8 cellular contexts compared by ENCODE assay signal in genomic region chr1:1019122-1019999, GRCh38. TPM values are rescaled to one million over a fixed set of nuclear protein-coding genes. Genes with fewer than 3 reads are reported as not detected.
DNase-seq lines count a peak whose midpoint lies in the region; ATAC-seq and TF ChIP-seq lines count a peak whose summit lies in the region.

No MANE protein-coding gene starts in this region.

- TF ChIP-seq EP300 in neural cell (conservative IDR thresholded peaks at IDR 0.05; ENCODE audit: poor library complexity, severe bottlenecking), result no peak

- H4K20me1 ChIP-seq in fibroblast of lung (ENCODE audit: control insufficient read depth, extremely low read depth, insufficient read depth, low read length) (no peaks in the 10 kb centered on the region), neural cell (ENCODE audit: insufficient read depth) (no peaks in the 10 kb centered on the region)

- H3K4me3 Mint-ChIP-seq in CD8-positive, alpha-beta T cell, result peak overlapping the region; percentile 77
- peak overlapping the region; percentile 43 to 64 for H3K4me3 Mint-ChIP-seq in activated T-cell treated with anti-CD3 and anti-CD28 coated beads, Interleukin-2, amount 50 U/mL, for 72 hours
- H3K4me3 Mint-ChIP-seq in stimulated activated naive CD8-positive, alpha-beta T cell treated with anti-CD3 and anti-CD28 coated beads, Interleukin-15, amount 100 ng/mL, for 72 hours, result peak overlapping the region; percentile 57 to 64

- H3K4me3 ChIP-seq in CD8-positive, alpha-beta T cell (ENCODE audit: low read depth, low read length), result peak overlapping the region; percentile 39
- H3K4me3 ChIP-seq in fibroblast of lung (replicated peaks in 1 of 4; ENCODE audit: control extremely low read depth in 1 of 4, insufficient read depth in 1 of 4, low read depth in 3 of 4, low read length in 4 of 4) (peak overlapping the region in 3 of 4 experiments; percentile 17 to 49 (median 28)), neural cell (ENCODE audit: low read length) (peak overlapping the region; percentile 50)

- peaks cover 13% of the 10 kb centered on the region for H3K4me1 ChIP-seq in CD8-positive, alpha-beta T cell (ENCODE audit: insufficient read depth, low read length)
- H3K4me1 ChIP-seq in fibroblast of lung (ENCODE audit: control insufficient read depth, extremely low read depth, insufficient read depth, low read length), result peaks cover 5% of the 10 kb centered on the region

- H3K36me3 Mint-ChIP-seq in CD8-positive, alpha-beta T cell, result no peaks in the 10 kb centered on the region
- H3K36me3 Mint-ChIP-seq in activated T-cell treated with anti-CD3 and anti-CD28 coated beads, Interleukin-2, amount 50 U/mL, for 72 hours (ENCODE audit: insufficient read depth in 2 of 2), result peaks cover 0 to 3% of the 10 kb centered on the region in 2 donors

- H3K9ac ChIP-seq in fibroblast of lung (ENCODE audit: insufficient read depth, low read length) (peak overlapping the region; percentile 53), neural cell (ENCODE audit: low read length) (peak overlapping the region; percentile 63)

- peaks cover 21% of the 10 kb centered on the region for H3K4me1 Mint-ChIP-seq in CD8-positive, alpha-beta T cell (ENCODE audit: low read depth)
- peaks cover 18% of the 10 kb centered on the region for H3K4me1 Mint-ChIP-seq in activated T-cell treated with anti-CD3 and anti-CD28 coated beads, Interleukin-2, amount 50 U/mL, for 72 hours (ENCODE audit: low read depth)
- H3K4me1 Mint-ChIP-seq in stimulated activated naive CD8-positive, alpha-beta T cell treated with anti-CD3 and anti-CD28 coated beads, Interleukin-15, amount 100 ng/mL, for 72 hours, result peaks cover 44% of the 10 kb centered on the region

- H3K27ac Mint-ChIP-seq in CD8-positive, alpha-beta T cell, result peak overlapping the region; percentile 32
- H3K27ac Mint-ChIP-seq in activated T-cell treated with anti-CD3 and anti-CD28 coated beads, Interleukin-2, amount 50 U/mL, for 72 hours, result no peak overlapping the region
- peak overlapping the region in 1 of 2 donors; percentile 19 for H3K27ac Mint-ChIP-seq in stimulated activated naive CD8-positive, alpha-beta T cell treated with anti-CD3 and anti-CD28 coated beads, Interleukin-15, amount 100 ng/mL, for 72 hours

- no peaks in the 10 kb centered on the region for H3K9me3 ChIP-seq in CD8-positive, alpha-beta T cell (ENCODE audit: low read length)
- H3K9me3 ChIP-seq in fibroblast of lung (ENCODE audit: control insufficient read depth, insufficient read depth, low read depth, low read length), result no peaks in the 10 kb centered on the region
- H3K9me3 ChIP-seq in neural cell (ENCODE audit: low read length), result no peaks in the 10 kb centered on the region

- H3K27me3 Mint-ChIP-seq in CD8-positive, alpha-beta T cell (ENCODE audit: low read depth), result no peaks in the 10 kb centered on the region
- H3K27me3 Mint-ChIP-seq in activated T-cell treated with anti-CD3 and anti-CD28 coated beads, Interleukin-2, amount 50 U/mL, for 72 hours (ENCODE audit: low read depth), result peaks cover 7% of the 10 kb centered on the region
- H3K27me3 Mint-ChIP-seq in stimulated activated naive CD8-positive, alpha-beta T cell treated with anti-CD3 and anti-CD28 coated beads, Interleukin-15, amount 100 ng/mL, for 72 hours, result peaks cover 15% of the 10 kb centered on the region

- peak overlapping the region; percentile 71 for H3K4me2 ChIP-seq in fibroblast of lung (ENCODE audit: extremely low read depth, insufficient read depth, low read length)
- no peak overlapping the region for H3K4me2 ChIP-seq in neural cell (ENCODE audit: low read length)

- peak; percentile 62 to 88 (median 78) for DNase-seq in CD8-positive, alpha-beta T cell
- DNase-seq in OCI-M1 (lab: John Stamatoyannopoulos, UW), result peak; percentile 92
- DNase-seq in activated T-cell treated with anti-CD3 and anti-CD28 coated beads, Interleukin-2, amount 50 U/mL, for 72 hours, result peak; percentile 83 to 87
- peak; percentile 73 to 81 for DNase-seq in fibroblast of lung (ENCODE audit: low read depth in 2 of 2)
- peak; percentile 81 to 87 for DNase-seq in stimulated activated naive CD8-positive, alpha-beta T cell treated with anti-CD3 and anti-CD28 coated beads, Interleukin-15, amount 100 ng/mL, for 72 hours

- TF ChIP-seq CTCF in CD8-positive, alpha-beta T cell (IDR thresholded peaks at IDR 0.05), result no peak
- peak in 1 of 2 donors; percentile 27 for TF ChIP-seq CTCF in fibroblast of lung (conservative IDR thresholded peaks at IDR 0.05 in 1 of 2, IDR thresholded peaks at IDR 0.05 in 1 of 2; ENCODE audit: low read depth in 1 of 2, low read length in 2 of 2)
- TF ChIP-seq CTCF in neural cell (IDR thresholded peaks at IDR 0.05; ENCODE audit: poor library complexity, severe bottlenecking), result peak; percentile 68

- H3K79me2 ChIP-seq in fibroblast of lung (ENCODE audit: control insufficient read depth, insufficient read depth, low read length), result no peaks in the 10 kb centered on the region
- peaks cover 4% of the 10 kb centered on the region for H3K79me2 ChIP-seq in neural cell (replicated peaks; ENCODE audit: insufficient read depth, low read length)

- intact Hi-C loops in CD8-positive, alpha-beta T cell (cut with DNase I, micrococcal nuclease), result loop anchor here (1.0 to 2.0 kb wide), 4 partner anchors 19 to 97 kb away; partner anchors contain the start of genes HES4 (in 2 of the 2) and C1orf159 (in 1 of the 2)

- CTCF ChIA-PET in CD8-positive, alpha-beta T cell (lab: Charles Lee), result interaction anchor here (0.8 to 2.7 kb wide), 4 partner anchors 13 to 88 kb away, joined by 3 to 12 read pairs (median 3); no protein-coding TSS in a partner anchor

- no peaks in the 10 kb centered on the region for H3K9me2 ChIP-seq in neural cell (ENCODE audit: insufficient read depth, low read length)

- peak; percentile 85 for ATAC-seq in CD8-positive, alpha-beta T cell
- ATAC-seq in GM19324 (IDR thresholded peaks at IDR 0.05; ENCODE audit: low FRiP score, unreplicated experiment) (peak; percentile 77), HG03442 (IDR thresholded peaks at IDR 0.05; ENCODE audit: unreplicated experiment) (peak; percentile 64)
- peak; percentile 82 for ATAC-seq in activated T-cell treated with anti-CD3 and anti-CD28 coated beads, Interleukin-2, amount 50 U/mL, for 72 hours (replicated peaks in 1 of 2)
- ATAC-seq in stimulated activated naive CD8-positive, alpha-beta T cell treated with anti-CD3 and anti-CD28 coated beads, Interleukin-15, amount 100 ng/mL, for 72 hours, result peak; percentile 73

- no peaks in the 10 kb centered on the region for H3F3A ChIP-seq in neural cell (ENCODE audit: insufficient read depth, low read length, poor library complexity, severe bottlenecking)

- H3K9me3 Mint-ChIP-seq in CD8-positive, alpha-beta T cell, result no peaks in the 10 kb centered on the region
- no peaks in the 10 kb centered on the region for H3K9me3 Mint-ChIP-seq in activated T-cell treated with anti-CD3 and anti-CD28 coated beads, Interleukin-2, amount 50 U/mL, for 72 hours
- no peaks in the 10 kb centered on the region for H3K9me3 Mint-ChIP-seq in stimulated activated naive CD8-positive, alpha-beta T cell treated with anti-CD3 and anti-CD28 coated beads, Interleukin-15, amount 100 ng/mL, for 72 hours

- peak overlapping the region; percentile 53 for H2AFZ ChIP-seq in fibroblast of lung (ENCODE audit: low read length)
- no peak overlapping the region for H2AFZ ChIP-seq in neural cell (ENCODE audit: low read depth, low read length)

- no peaks in the 10 kb centered on the region for H3K36me3 ChIP-seq in CD8-positive, alpha-beta T cell (ENCODE audit: insufficient read depth, low read length)
- H3K36me3 ChIP-seq in fibroblast of lung (ENCODE audit: control insufficient read depth, insufficient read depth, low read length) (peaks cover 9% of the 10 kb centered on the region), neural cell (ENCODE audit: insufficient read depth, low read length) (no peaks in the 10 kb centered on the region)

- H3K27ac ChIP-seq in CD8-positive, alpha-beta T cell (ENCODE audit: low read depth, low read length), result no peak overlapping the region
- H3K27ac ChIP-seq in fibroblast of lung (ENCODE audit: insufficient read depth, low read length) (no peak overlapping the region), neural cell (ENCODE audit: low read length) (no peak overlapping the region)

- no peaks in the 10 kb centered on the region for H3K27me3 ChIP-seq in CD8-positive, alpha-beta T cell (ENCODE audit: insufficient read depth, low read length)
- no peaks in the 10 kb centered on the region for H3K27me3 ChIP-seq in fibroblast of lung (ENCODE audit: control insufficient read depth, insufficient read depth, low read length)
- no peaks in the 10 kb centered on the region for H3K27me3 ChIP-seq in neural cell (ENCODE audit: insufficient read depth, low read depth, low read length)

- no peak for TF ChIP-seq RAD21 in neural cell (conservative IDR thresholded peaks at IDR 0.05)

- POLR2A ChIA-PET in CD8-positive, alpha-beta T cell (lab: Charles Lee), result interaction anchor here (0.8 kb wide), 1 partner anchor 380 kb away, joined by 3 read pairs; the partner anchor contains the start of gene CCNL2

RNA-seq across cellular contexts. Expression of gene AGRN, which starts 0.6 kb away (rescaled TPM):
- 10 to 100 TPM; 12.1 to 14.0 TPM for total RNA-seq in CD8-positive, alpha-beta T cell
- total RNA-seq in activated T-cell treated with anti-CD3 and anti-CD28 coated beads, Interleukin-2, amount 50 U/mL, for 72 hours, result 100 to 1,000 TPM in 1 of 2 donors, 10 to 100 TPM in 1; 69.0 to 112 TPM
- total RNA-seq in fibroblast of lung, result 38.3 and 50.9 TPM in 2 replicates
- 15.6 and 20.7 TPM in 2 replicates for polyA plus RNA-seq in fibroblast of lung
- polyA plus RNA-seq in fibroblast of lung (2012), result 43.3 and 61.1 TPM in 2 replicates
- 28.0 and 70.5 TPM in 2 replicates for polyA minus RNA-seq in fibroblast of lung (ENCODE audit: low replicate concordance)
- polyA plus RNA-seq in neural cell, result 104 and 106 TPM in 2 replicates
- 131 and 169 TPM in 2 replicates for polyA minus RNA-seq in neural cell

RNA-seq across cellular contexts. Expression of gene ISG15, which starts 6.1 kb away (rescaled TPM):
- 10 to 100 TPM; 56.4 to 58.4 TPM for total RNA-seq in CD8-positive, alpha-beta T cell
- 100 to 1,000 TPM in 1 of 2 donors, 10 to 100 TPM in 1; 81.0 to 197 TPM for total RNA-seq in activated T-cell treated with anti-CD3 and anti-CD28 coated beads, Interleukin-2, amount 50 U/mL, for 72 hours
- 74.7 and 93.3 TPM in 2 replicates for total RNA-seq in fibroblast of lung
- polyA plus RNA-seq in fibroblast of lung, result 18.4 and 24.2 TPM in 2 replicates
- 62.6 and 69.5 TPM in 2 replicates for polyA plus RNA-seq in fibroblast of lung (2012)
- 12.9 and 31.1 TPM in 2 replicates for polyA minus RNA-seq in fibroblast of lung (ENCODE audit: low replicate concordance)
- 3.0 and 8.0 TPM in 2 replicates for polyA plus RNA-seq in neural cell
- 1.9 and 4.9 TPM in 2 replicates for polyA minus RNA-seq in neural cell

RNA-seq across cellular contexts. Expression of gene HES4, which starts 19.5 kb away (rescaled TPM):
- total RNA-seq in CD8-positive, alpha-beta T cell, result 10 to 100 TPM; 26.0 to 30.9 TPM
- total RNA-seq in activated T-cell treated with anti-CD3 and anti-CD28 coated beads, Interleukin-2, amount 50 U/mL, for 72 hours, result 1 to 10 TPM; 7.8 to 9.9 TPM
- total RNA-seq in fibroblast of lung, result 1.5 and 2.0 TPM in 2 replicates
- polyA plus RNA-seq in fibroblast of lung, result 0.10 and 0.49 TPM in 2 replicates
- polyA plus RNA-seq in fibroblast of lung (2012), result 0.20 and 0.99 TPM in 2 replicates
- polyA minus RNA-seq in fibroblast of lung (ENCODE audit: low replicate concordance), result 0.39 TPM in 1 of 2 replicates, not detected in the other
- polyA plus RNA-seq in neural cell, result 196 and 204 TPM in 2 replicates
- 24.3 and 24.4 TPM in 2 replicates for polyA minus RNA-seq in neural cell

RNA-seq across cellular contexts. Expression of gene PERM1, which starts 37.5 kb away (rescaled TPM):
- under 1 TPM in 1 of 2 experiments, not detected in 1; 0.08 TPM for total RNA-seq in CD8-positive, alpha-beta T cell
- total RNA-seq in activated T-cell treated with anti-CD3 and anti-CD28 coated beads, Interleukin-2, amount 50 U/mL, for 72 hours, result not detected
- total RNA-seq in fibroblast of lung, result 0.17 TPM in 1 of 2 replicates, not detected in the other
- 0.03 TPM in 1 of 2 replicates, not detected in the other for polyA plus RNA-seq in fibroblast of lung
- 0.48 and 0.58 TPM in 2 replicates for polyA plus RNA-seq in fibroblast of lung (2012)
- not detected in 2 replicates for polyA minus RNA-seq in fibroblast of lung (ENCODE audit: low replicate concordance)
- polyA plus RNA-seq in neural cell, result not detected in 2 replicates
- polyA minus RNA-seq in neural cell, result not detected in 2 replicates

RNA-seq across cellular contexts. Expression of gene PLEKHN1, which starts 53.1 kb away (rescaled TPM):
- under 1 TPM; 0.56 to 0.60 TPM for total RNA-seq in CD8-positive, alpha-beta T cell
- 1 to 10 TPM; 1.9 to 2.3 TPM for total RNA-seq in activated T-cell treated with anti-CD3 and anti-CD28 coated beads, Interleukin-2, amount 50 U/mL, for 72 hours
- total RNA-seq in fibroblast of lung, result under 0.01 and 0.17 TPM in 2 replicates
- polyA plus RNA-seq in fibroblast of lung, result 0.41 and 0.44 TPM in 2 replicates
- polyA plus RNA-seq in fibroblast of lung (2012), result 0.98 and 1.5 TPM in 2 replicates
- 0.35 and 2.3 TPM in 2 replicates for polyA minus RNA-seq in fibroblast of lung (ENCODE audit: low replicate concordance)
- 0.28 and 1.1 TPM in 2 replicates for polyA plus RNA-seq in neural cell
- polyA minus RNA-seq in neural cell, result not detected in 2 replicates
